ENCODE assay signal across 8 cellular contexts in genomic region chr7:143379607-143380263, GRCh38. TPM values are rescaled to one million over a fixed set of nuclear protein-coding genes. Genes with fewer than 3 reads are reported as not detected.
DNase-seq lines count a peak whose midpoint lies in the region; ATAC-seq and TF ChIP-seq lines count a peak whose summit lies in the region.

No MANE protein-coding gene starts in this region.

- H3K4me3 ChIP-seq in Panc1 (ENCODE audit: low read depth in 2 of 2, low read length in 2 of 2), result peak overlapping the region; percentile 80 to 96
- H3K4me3 ChIP-seq in neutrophil (ENCODE audit: low read depth in 1 of 2, low read length in 1 of 2), result peak overlapping the region; percentile 88 to 97

- POLR2A ChIA-PET in Panc1 (lab: Charles Lee), result interaction anchor here (0.7 kb wide), 1 partner anchor 91 kb away, joined by 6 read pairs; no protein-coding TSS in a partner anchor

- TSS peak; percentile 93 for BruUV-seq in Panc1 (replicated peaks; lab: Mats Ljungman, UMichigan)

- H3K9me3 ChIP-seq in Panc1 (ENCODE audit: control insufficient read depth, insufficient read depth, low read depth, low read length), result no peaks in the 10 kb centered on the region
- no peaks in the 10 kb centered on the region for H3K9me3 ChIP-seq in neutrophil

- in situ Hi-C loops in Panc1 (cut with HindIII; ENCODE audit: low pct_unique_long_range_greater_than_20kb, low sequenced_read_pairs), result no loop called here

- ATAC-seq in GM21526 (IDR thresholded peaks at IDR 0.05; ENCODE audit: low FRiP score, unreplicated experiment), result peak; percentile 2
- ATAC-seq in Panc1, result no peak; the same call in 1 of the 2 replicates
- no peak for ATAC-seq in HG03565 (IDR thresholded peaks at IDR 0.05; ENCODE audit: unreplicated experiment)

- H3K36me3 ChIP-seq in Panc1 (ENCODE audit: control insufficient read depth, insufficient read depth, low read length) (peaks cover 5% of the 10 kb centered on the region; the same call in 1 of the 2 replicates), neutrophil (peaks cover 28% of the 10 kb centered on the region)

- CTCF ChIA-PET in Panc1 (lab: Charles Lee), result interaction anchor here (0.7 to 1.0 kb wide), 6 partner anchors 8 to 782 kb away, joined by 3 to 8 read pairs (median 6); no protein-coding TSS in a partner anchor

- H3K27me3 ChIP-seq in Panc1 (ENCODE audit: control insufficient read depth, insufficient read depth, low read length) (no peaks in the 10 kb centered on the region), neutrophil (no peaks in the 10 kb centered on the region)

- TF ChIP-seq CTCF in 22Rv1 (IDR thresholded peaks at IDR 0.05), result no peak
- no peak for TF ChIP-seq CTCF in Panc1 (IDR thresholded peaks at IDR 0.05)
- no peak for TF ChIP-seq CTCF in neutrophil (IDR thresholded peaks at IDR 0.05)

- DNase-seq in Panc1 (ENCODE audit: low read depth, low spot score), result no peak
- no peak for DNase-seq in epithelial cell of prostate (ENCODE audit: low read depth, low spot score)
- no peak for DNase-seq in NCI-H1417 treated with DMSO at 0.1 percent for 48 hours (lab: John Stamatoyannopoulos, UW)
- DNase-seq in NCI-H1694 treated with DMSO at 0.1 percent for 48 hours (lab: John Stamatoyannopoulos, UW), result no peak

- H3K27ac ChIP-seq in 22Rv1 (peak overlapping the region; percentile 85), Panc1 (ENCODE audit: low read length) (peak overlapping the region; percentile 86), epithelial cell of prostate (peak overlapping the region; percentile 97), neutrophil (peak overlapping the region; percentile 97)

- H3K4me1 ChIP-seq in Panc1 (ENCODE audit: control insufficient read depth, insufficient read depth, low read length) (peaks cover 12% of the 10 kb centered on the region; the same call in 1 of the 2 replicates), neutrophil (ENCODE audit: control insufficient read depth in 1 of 2, insufficient read depth in 1 of 2, low read depth in 1 of 2, low read length in 1 of 2) (peaks cover 73 to 78% of the 10 kb centered on the region in 2 experiments)

- intact Hi-C loops in Panc1 (cut with micrococcal nuclease; ENCODE audit: unreplicated experiment), result no loop called here

RNA-seq across cellular contexts. Expression of gene ZYX, which starts 1.4 kb away (rescaled TPM):
- total RNA-seq in Panc1 (2021; ENCODE audit: unreplicated experiment), result 169 TPM
- polyA plus RNA-seq in Panc1 (2012; ENCODE audit: insufficient read length), result 257 TPM

RNA-seq across cellular contexts. Expression of gene FAM131B, which starts 17.2 kb away (rescaled TPM):
- 1.5 TPM for total RNA-seq in Panc1 (2021; ENCODE audit: unreplicated experiment)
- 1.9 TPM for polyA plus RNA-seq in Panc1 (2012; ENCODE audit: insufficient read length)

RNA-seq across cellular contexts. Expression of gene EPHA1, which starts 28.9 kb away (rescaled TPM):
- 0.39 TPM for total RNA-seq in Panc1 (2021; ENCODE audit: unreplicated experiment)
- polyA plus RNA-seq in Panc1 (2012; ENCODE audit: insufficient read length), result 1.4 TPM
